In the genomic region with DNA sequence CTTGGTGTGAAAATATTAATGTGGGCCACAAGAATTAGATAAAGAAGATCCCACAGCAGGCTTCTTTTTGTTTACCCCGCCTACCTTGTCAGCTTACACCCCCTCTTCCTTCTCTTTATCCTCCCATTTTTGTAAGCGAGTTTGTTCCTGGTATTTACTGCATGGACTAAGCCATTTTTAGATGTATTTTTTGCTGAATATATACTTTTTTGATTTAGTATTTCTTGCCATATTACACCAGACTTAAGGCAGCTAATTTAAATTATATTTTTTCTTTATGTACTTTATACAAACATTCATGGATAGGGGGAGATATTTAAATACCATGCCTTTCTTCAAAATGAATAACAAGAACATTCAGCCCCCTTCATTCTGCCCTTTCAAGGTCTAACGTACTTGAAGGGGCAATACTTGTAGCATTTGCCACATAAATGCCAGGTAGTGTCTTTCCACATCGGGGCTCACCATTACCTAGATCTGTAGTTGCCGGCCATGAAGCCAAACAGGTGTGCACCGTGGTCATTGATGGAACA, we compare ENCODE assay signal across 8 cellular contexts.
DNase-seq lines count a peak whose midpoint lies in the region; ATAC-seq, FAIRE-seq and TF ChIP-seq lines count a peak whose summit lies in the region.

No MANE protein-coding gene starts in this region.

- CTCF ChIA-PET in activated CD8-positive, alpha-beta memory T cell treated with anti-CD3 and anti-CD28 coated beads, Interleukin-2, amount 10 ng/mL, durations not matched to agents 7 days and 5 days (lab: Charles Lee), result interaction anchor here (1.2 kb wide), 1 partner anchor 9 kb away, joined by 3 read pairs; no protein-coding TSS in a partner anchor

- H3K36me3 Mint-ChIP-seq in activated CD8-positive, alpha-beta memory T cell treated with anti-CD3 and anti-CD28 coated beads, Interleukin-2, amount 10 ng/mL, durations not matched to agents 7 days and 5 days, result peaks cover 3% of the 10 kb centered on the region
- H3K36me3 Mint-ChIP-seq in activated naive CD8-positive, alpha-beta T cell treated with anti-CD3 and anti-CD28 coated beads for 36 hours, result peaks cover 3% of the 10 kb centered on the region

- DNase-seq in activated CD8-positive, alpha-beta memory T cell treated with anti-CD3 and anti-CD28 coated beads, Interleukin-2, amount 10 ng/mL, durations not matched to agents 7 days and 5 days, result no peak
- no peak for DNase-seq in activated CD8-positive, alpha-beta memory T cell treated with anti-CD3 and anti-CD28 coated beads, Interleukin-2, amount 50 U/mL, for 48 hours
- DNase-seq in activated naive CD8-positive, alpha-beta T cell treated with anti-CD3 and anti-CD28 coated beads for 36 hours, result no peak
- DNase-seq in kidney, result no peak
- no peak for DNase-seq in A172 (ENCODE audit: low spot score)
- no peak for DNase-seq in activated CD8-positive, alpha-beta memory T cell treated with anti-CD3 and anti-CD28 coated beads, Interleukin-2, amount 50 U/mL, for 4 hours

- no peak for ATAC-seq in activated CD8-positive, alpha-beta memory T cell treated with anti-CD3 and anti-CD28 coated beads, Interleukin-2, amount 10 ng/mL, durations not matched to agents 7 days and 5 days
- ATAC-seq in GM21515 (IDR thresholded peaks at IDR 0.05; ENCODE audit: unreplicated experiment), result no peak

- H3K27ac ChIP-seq in kidney (ENCODE audit: low read depth in 2 of 2, low read length in 2 of 2) (peak overlapping the region; percentile 43 to 49), thymus (ENCODE audit: low read depth) (no peak overlapping the region)

- H3K27ac Mint-ChIP-seq in activated CD8-positive, alpha-beta memory T cell treated with anti-CD3 and anti-CD28 coated beads, Interleukin-2, amount 10 ng/mL, durations not matched to agents 7 days and 5 days, result peak overlapping the region; percentile 14
- peak overlapping the region; percentile 40 for H3K27ac Mint-ChIP-seq in activated naive CD8-positive, alpha-beta T cell treated with anti-CD3 and anti-CD28 coated beads for 36 hours

- H3K9me3 ChIP-seq in kidney (ENCODE audit: control insufficient read depth in 1 of 2, low read length in 2 of 2) (no peaks in the 10 kb centered on the region), thymus (ENCODE audit: control insufficient read depth) (no peaks in the 10 kb centered on the region)

- H3K4me3 ChIP-seq in kidney (ENCODE audit: low read length in 2 of 2), result peak overlapping the region; percentile 49 to 76
- peak overlapping the region; percentile 70 for H3K4me3 ChIP-seq in thymus (ENCODE audit: low read length)

- H3K4me1 Mint-ChIP-seq in activated CD8-positive, alpha-beta memory T cell treated with anti-CD3 and anti-CD28 coated beads, Interleukin-2, amount 10 ng/mL, durations not matched to agents 7 days and 5 days, result peaks cover 41% of the 10 kb centered on the region
- H3K4me1 Mint-ChIP-seq in activated naive CD8-positive, alpha-beta T cell treated with anti-CD3 and anti-CD28 coated beads for 36 hours, result peaks cover 58% of the 10 kb centered on the region

- FAIRE-seq in kidney (lab: Jason Lieb, UNC), result no peak

- 29% methylated on average over 6 of the region's 6 CpGs for WGBS in thymus

- no peaks in the 10 kb centered on the region for H3K27me3 ChIP-seq in thymus (ENCODE audit: control insufficient read depth, insufficient read depth)

- H3K36me3 ChIP-seq in kidney (ENCODE audit: control insufficient read depth in 1 of 2, insufficient read depth in 2 of 2, low read length in 2 of 2), result no peaks in the 10 kb centered on the region
- H3K36me3 ChIP-seq in thymus (ENCODE audit: control insufficient read depth, insufficient read depth), result no peaks in the 10 kb centered on the region

- TF ChIP-seq CTCF in kidney (IDR thresholded peaks at IDR 0.05; ENCODE audit: borderline replicate concordance, extremely low read depth, insufficient read depth), result no peak

- peaks cover 9% of the 10 kb centered on the region for H3K27me3 Mint-ChIP-seq in activated CD8-positive, alpha-beta memory T cell treated with anti-CD3 and anti-CD28 coated beads, Interleukin-2, amount 10 ng/mL, durations not matched to agents 7 days and 5 days
- H3K27me3 Mint-ChIP-seq in activated naive CD8-positive, alpha-beta T cell treated with anti-CD3 and anti-CD28 coated beads for 36 hours, result no peaks in the 10 kb centered on the region

- H3K4me3 Mint-ChIP-seq in activated CD8-positive, alpha-beta memory T cell treated with anti-CD3 and anti-CD28 coated beads, Interleukin-2, amount 10 ng/mL, durations not matched to agents 7 days and 5 days, result peak overlapping the region; percentile 84
- peak overlapping the region; percentile 60 for H3K4me3 Mint-ChIP-seq in activated naive CD8-positive, alpha-beta T cell treated with anti-CD3 and anti-CD28 coated beads for 36 hours

- H3K9me3 Mint-ChIP-seq in activated CD8-positive, alpha-beta memory T cell treated with anti-CD3 and anti-CD28 coated beads, Interleukin-2, amount 10 ng/mL, durations not matched to agents 7 days and 5 days (ENCODE audit: low read depth), result no peaks in the 10 kb centered on the region
- H3K9me3 Mint-ChIP-seq in activated naive CD8-positive, alpha-beta T cell treated with anti-CD3 and anti-CD28 coated beads for 36 hours, result no peaks in the 10 kb centered on the region

- intact Hi-C loops in kidney (cut with DNase I), result no loop called here

- H3K9ac ChIP-seq in kidney (ENCODE audit: low read length in 2 of 2), result peak overlapping the region in 1 of 2 donors; percentile 57

- H3K4me1 ChIP-seq in kidney (ENCODE audit: control insufficient read depth in 1 of 2, insufficient read depth in 1 of 2, low read depth in 1 of 2, low read length in 2 of 2) (peaks cover 0 to 12% of the 10 kb centered on the region in 2 donors), thymus (ENCODE audit: control insufficient read depth, insufficient read depth, low read length) (peaks cover 7% of the 10 kb centered on the region)
